ENCODE assay signal across 28 cellular contexts in genomic region chr7:94040254-94040653, GRCh38. TPM values are rescaled to one million over a fixed set of nuclear protein-coding genes. Genes with fewer than 3 reads are reported as not detected.
A peak's percentile ranks its signal among the peaks of the same experiment; 100 is the strongest.
DNase-seq lines count a peak whose midpoint lies in the region; ATAC-seq and TF ChIP-seq lines count a peak whose summit lies in the region.
"Had no signal": no experiment of that assay in that cellular context is flagged by ENCODE, and none has a peak within 500 bp of the region (broad histone marks: within the 10 kb centered on the region; RNA-seq: fewer than 3 reads in every experiment).

No MANE protein-coding gene starts in this region.

- DNase-seq in COLO829 (ENCODE audit: low spot score) (peak; percentile 56), M059J (ENCODE audit: low read depth) (peak; percentile 70), SJCRH30 (peak; percentile 32 to 50), left kidney (ENCODE audit: low read depth, low spot score) (peak; percentile 46), NCI-H345 treated with DMSO at 0.1 percent for 48 hours (lab: John Stamatoyannopoulos, UW; ENCODE audit: unreplicated experiment) (no peak), NCI-H1436 (lab: John Stamatoyannopoulos, UW) (no peak), uterus (no peak)
- DNase-seq: activated CD8-positive, alpha-beta T cell treated with anti-CD3 and anti-CD28 coated beads for 36 hours; activated naive CD4-positive, alpha-beta T cell treated with anti-CD3 and anti-CD28 coated beads, Interleukin-2, amount 50 U/mL, for 16 hours; AML-193; anterior cingulate cortex; CD8-positive, alpha-beta T cell; colonic mucosa; effector memory CD4-positive, alpha-beta T cell; HCEC 1CT; heart left ventricle; NCI-H1694; NCI-H2171; NCI-H526; stimulated activated CD4-positive, alpha-beta T cell treated with anti-CD3 and anti-CD28 coated beads, Interleukin-15, amount 100 ng/mL, for 24 hours; stimulated activated naive CD8-positive, alpha-beta T cell treated with anti-CD3 and anti-CD28 coated beads, Interleukin-15, Interleukin-2, amounts not matched to agents 100 U/mL and 50 U/mL, for 24 hours; T-helper 17 cell had no signal

- ATAC-seq in HG03135 (IDR thresholded peaks at IDR 0.05; ENCODE audit: unreplicated experiment), result no peak
- ATAC-seq: activated CD8-positive, alpha-beta T cell treated with anti-CD3 and anti-CD28 coated beads for 36 hours; activated T-helper 17 cell treated with anti-CD3 and anti-CD28 coated beads, Interleukin-2, amount 50 U/mL, for 72 hours; CD8-positive, alpha-beta T cell; heart left ventricle; stimulated activated naive CD8-positive, alpha-beta T cell treated with anti-CD3 and anti-CD28 coated beads, Interleukin-15, Interleukin-2, amounts not matched to agents 100 U/mL and 50 U/mL, for 24 hours; T-helper 17 cell had no signal

- TF ChIP-seq CTCF in uterus (IDR thresholded peaks at IDR 0.05), result no peak

- H3K4me1 ChIP-seq in SJCRH30 (no peaks in the 10 kb centered on the region), uterus (no peaks in the 10 kb centered on the region)
- H3K4me1 ChIP-seq: colonic mucosa, prostate gland had no signal

- no peaks in the 10 kb centered on the region for H3K27me3 ChIP-seq in SJCRH30
- H3K27me3 ChIP-seq in uterus, result no peaks in the 10 kb centered on the region
- H3K27me3 ChIP-seq: colonic mucosa had no signal

- H3K9me3 ChIP-seq in SJCRH30 (replicated peaks) (no peaks in the 10 kb centered on the region), uterus (no peaks in the 10 kb centered on the region)
- H3K9me3 ChIP-seq: colonic mucosa, prostate gland had no signal

- no peak overlapping the region for H3K4me3 ChIP-seq in SJCRH30
- no peak overlapping the region for H3K4me3 ChIP-seq in uterus
- H3K4me3 ChIP-seq: colonic mucosa, heart left ventricle, prostate gland, SK-N-MC had no signal

- intact Hi-C loops in uterus (cut with DNase I; ENCODE audit: low total_unique reads), result no loop called here

- H3K36me3 ChIP-seq in SJCRH30, result no peaks in the 10 kb centered on the region
- H3K36me3 ChIP-seq in uterus, result no peaks in the 10 kb centered on the region
- H3K36me3 ChIP-seq: colonic mucosa, heart left ventricle, prostate gland had no signal

- no peak overlapping the region for H3K27ac ChIP-seq in SJCRH30
- H3K27ac ChIP-seq in uterus, result no peak overlapping the region
- H3K27ac ChIP-seq: colonic mucosa, heart left ventricle, KMS-11, prostate gland, RWPE1, SK-N-MC had no signal

- no peak for TF ChIP-seq POLR2A in uterus (IDR thresholded peaks at IDR 0.05)

RNA-seq across cellular contexts. Expression of gene BET1, which starts 36.1 kb away (rescaled TPM):
- total RNA-seq in M059J (2014; rRNA removed; shearing (Covaris generic)), result 47.2 and 68.3 TPM in 2 replicates
- total RNA-seq in SJCRH30 (2014; rRNA removed; shearing (Covaris generic)), result 38.2 and 40.0 TPM in 2 replicates
- total RNA-seq in uterus, result 10 to 100 TPM; 10.3 to 74.5 (median 18.6) TPM

Comparison
In these comparisons a context has a peak if more than half of its experiments do, and no peak if none do; other contexts are left out.
1. DNase-seq: peak in COLO829 (single experiment), M059J (single experiment), SJCRH30 (2 of 2) and left kidney (single experiment); none in NCI-H345 treated with DMSO at 0.1 percent for 48 hours (single experiment), NCI-H1436 (single experiment) and uterus (0 of 2).